Comparison of ENCODE assay signal across 20 cellular contexts in genomic region chr9:15480028-15480427, GRCh38.
"Had no signal": no experiment of that assay in that cellular context is flagged by ENCODE, and none has a peak within 500 bp of the region (broad histone marks: within the 10 kb centered on the region; RNA-seq: fewer than 3 reads in every experiment).

No MANE protein-coding gene starts in this region.

- H3K9me3 ChIP-seq: left lung, mucosa of descending colon, suprapubic skin had no signal

- H3K27me3 ChIP-seq: left lung, suprapubic skin had no signal

- H3K27ac Mint-ChIP-seq: activated CD8-positive, alpha-beta memory T cell treated with anti-CD3 and anti-CD28 coated beads, Interleukin-2, amount 10 ng/mL, durations not matched to agents 7 days and 5 days; type B pancreatic cell had no signal

- ATAC-seq: activated CD8-positive, alpha-beta memory T cell treated with anti-CD3 and anti-CD28 coated beads, Interleukin-2, amount 10 ng/mL, durations not matched to agents 7 days and 5 days; left lung; mucosa of descending colon; naive thymus-derived CD8-positive, alpha-beta T cell had no signal

- H3K9me3 Mint-ChIP-seq: naive thymus-derived CD8-positive, alpha-beta T cell; type B pancreatic cell had no signal

- FAIRE-seq: keratinocyte had no signal

- H3K4me1 ChIP-seq: left lung, suprapubic skin had no signal

- DNase-seq: activated CD4-positive, CD25-positive, alpha-beta regulatory T cell treated with anti-CD3 and anti-CD28 coated beads, Interleukin-2, amount 50 U/mL, for 72 hours; activated CD8-positive, alpha-beta memory T cell treated with anti-CD3 and anti-CD28 coated beads, Interleukin-2, amount 10 ng/mL, durations not matched to agents 7 days and 5 days; activated effector memory CD4-positive, alpha-beta T cell treated with anti-CD3 and anti-CD28 coated beads, Interleukin-2, amount 50 U/mL, for 16 hours; activated T-cell treated with anti-CD3 and anti-CD28 coated beads, Interleukin-2, amount 50 U/mL, for 1 hour; dermis blood vessel endothelial cell; foreskin melanocyte; head of caudate nucleus; left lung; mucosa of descending colon; naive thymus-derived CD8-positive, alpha-beta T cell; posterior cingulate gyrus; retina; stimulated activated CD4-positive, alpha-beta T cell treated with anti-CD3 and anti-CD28 coated beads, Interleukin-4, amount 100 ng/mL, for 1 hour; stimulated activated naive CD4-positive, alpha-beta T cell treated with Interleukin-2 at 50 U/mL for 16 hours; T-helper 9 cell had no signal

- H3K27ac ChIP-seq: epithelial cell of prostate, left lung, suprapubic skin had no signal

- H3K27me3 Mint-ChIP-seq: activated CD8-positive, alpha-beta memory T cell treated with anti-CD3 and anti-CD28 coated beads, Interleukin-2, amount 10 ng/mL, durations not matched to agents 7 days and 5 days; activated naive CD8-positive, alpha-beta T cell; naive thymus-derived CD8-positive, alpha-beta T cell; type B pancreatic cell had no signal

- H3K4me3 ChIP-seq: left lung, mucosa of descending colon, suprapubic skin had no signal

- H3K4me3 Mint-ChIP-seq: activated CD8-positive, alpha-beta memory T cell treated with anti-CD3 and anti-CD28 coated beads, Interleukin-2, amount 10 ng/mL, durations not matched to agents 7 days and 5 days; activated naive CD8-positive, alpha-beta T cell; type B pancreatic cell had no signal
